Comparison of ENCODE assay signal across 31 cellular contexts in the genomic region with DNA sequence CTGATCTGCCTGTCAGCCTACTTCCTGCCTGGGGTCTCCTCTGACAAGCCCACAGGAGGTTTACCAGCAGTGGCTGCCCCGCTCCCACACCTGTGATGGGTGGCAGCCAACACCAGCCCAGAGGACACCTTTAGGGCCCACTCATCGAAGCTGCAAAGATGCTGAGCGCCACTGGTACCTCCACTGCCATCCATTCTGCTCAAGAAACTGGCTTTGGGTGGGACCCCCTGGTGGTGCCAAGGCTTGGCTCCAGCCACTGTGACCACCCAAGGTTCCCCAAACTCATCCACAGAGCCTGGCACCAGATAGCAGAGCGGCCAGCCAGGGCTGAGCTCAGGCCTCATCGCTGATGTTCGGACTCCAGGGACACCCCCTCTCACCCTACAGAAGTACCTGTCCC. TPM values are rescaled to one million over a fixed set of nuclear protein-coding genes. Genes with fewer than 3 reads are reported as not detected.
DNase-seq lines count a peak whose midpoint lies in the region; ATAC-seq and TF ChIP-seq lines count a peak whose summit lies in the region.
"Had no signal": no experiment of that assay in that cellular context is flagged by ENCODE, and none has a peak within 500 bp of the region (broad histone marks: within the 10 kb centered on the region; RNA-seq: fewer than 3 reads in every experiment).

No MANE protein-coding gene starts in this region.

- no peak overlapping the region for H3K27ac ChIP-seq in breast epithelium
- H3K27ac ChIP-seq: adrenal gland, foreskin keratinocyte, heart left ventricle, left ventricle myocardium inferior, prostate gland, SJCRH30 had no signal

- H3K36me3 ChIP-seq in breast epithelium = no peaks in the 10 kb centered on the region
- H3K36me3 ChIP-seq: adrenal gland, esophagus squamous epithelium, heart left ventricle, left ventricle myocardium inferior, prostate gland, SJCRH30 had no signal

- H3K27me3 ChIP-seq in breast epithelium = no peaks in the 10 kb centered on the region
- H3K27me3 ChIP-seq: adrenal gland, heart left ventricle, SJCRH30 had no signal

- no peaks in the 10 kb centered on the region for H3K9me3 Mint-ChIP-seq in activated T-cell treated with anti-CD3 and anti-CD28 coated beads, Interleukin-2, amount 50 U/mL, for 24 hours
- no peaks in the 10 kb centered on the region for H3K9me3 Mint-ChIP-seq in activated T-helper 1 cell treated with anti-CD3 and anti-CD28 coated beads, Interleukin-12 subunit alpha, Interleukin-12 subunit beta, Interleukin-2, Interleukin-4 antibody, amounts not matched to agents 30 ng/mL and 10 ng/mL and 1 ng/mL, durations not matched to agents 14 hours and 24 hours and 36 hours
- H3K9me3 Mint-ChIP-seq in naive thymus-derived CD8-positive, alpha-beta T cell = no peaks in the 10 kb centered on the region
- no peaks in the 10 kb centered on the region for H3K9me3 Mint-ChIP-seq in stimulated activated naive CD8-positive, alpha-beta T cell treated with anti-CD3 and anti-CD28 coated beads, Interleukin-15, amount 100 ng/mL, for 72 hours
- H3K9me3 Mint-ChIP-seq: type B pancreatic cell had no signal

- DNase-seq in activated T-cell treated with anti-CD3 and anti-CD28 coated beads, Interleukin-2, amount 50 U/mL, for 24 hours = no peak
- DNase-seq in activated T-cell treated with anti-CD3 and anti-CD28 coated beads for 4 hours (no peak), C1 segment of cervical spinal cord (lab: John Stamatoyannopoulos, UW) (no peak), breast epithelium (ENCODE audit: low spot score in 2 of 2) (no peak)
- DNase-seq in activated T-helper 1 cell treated with anti-CD3 and anti-CD28 coated beads, Interleukin-12 subunit alpha, Interleukin-12 subunit beta, Interleukin-2, Interleukin-4 antibody, amounts not matched to agents 30 ng/mL and 10 ng/mL and 1 ng/mL, durations not matched to agents 14 hours and 24 hours and 36 hours (ENCODE audit: low spot score) = no peak
- no peak for DNase-seq in naive thymus-derived CD8-positive, alpha-beta T cell
- no peak for DNase-seq in stimulated activated naive CD8-positive, alpha-beta T cell treated with anti-CD3 and anti-CD28 coated beads, Interleukin-15, amount 100 ng/mL, for 72 hours
- DNase-seq: activated CD8-positive, alpha-beta T cell treated with anti-CD3 and anti-CD28 coated beads for 36 hours; activated gamma-delta T cell; adrenal gland; COR-L47; dermis blood vessel endothelial cell; esophagus squamous epithelium; foreskin keratinocyte; H7; heart left ventricle; left ventricle myocardium inferior; mesendoderm; NCI-H2029; NCI-H510A treated with DMSO at 0.1 percent for 48 hours; nucleus accumbens; RPMI8226; SJCRH30; stimulated activated CD4-positive, alpha-beta T cell treated with anti-CD3 and anti-CD28 coated beads, Interleukin-4, amount 100 ng/mL, for 1 hour; substantia nigra; SW 1271 had no signal

- POLR2A ChIA-PET in naive thymus-derived CD8-positive, alpha-beta T cell (lab: Charles Lee) = interaction anchor here (1.8 kb wide), 1 partner anchor 34 kb away, joined by 4 read pairs; no protein-coding TSS in a partner anchor

- no peaks in the 10 kb centered on the region for H3K9me3 ChIP-seq in breast epithelium
- H3K9me3 ChIP-seq: adrenal gland, esophagus squamous epithelium, heart left ventricle, left ventricle myocardium inferior, prostate gland, SJCRH30 had no signal

- no peak overlapping the region for H3K4me3 ChIP-seq in breast epithelium
- H3K4me3 ChIP-seq: adrenal gland, esophagus squamous epithelium, heart left ventricle, left ventricle myocardium inferior, prostate gland, SJCRH30 had no signal

- TF ChIP-seq CTCF in breast epithelium (IDR thresholded peaks at IDR 0.05) = no peak

- intact Hi-C loops in activated T-helper 1 cell treated with anti-CD3 and anti-CD28 coated beads, Interleukin-12 subunit alpha, Interleukin-12 subunit beta, Interleukin-2, Interleukin-4 antibody, amounts not matched to agents 30 ng/mL and 10 ng/mL and 1 ng/mL, durations not matched to agents 14 hours and 24 hours and 36 hours (cut with micrococcal nuclease) = no loop called here
- intact Hi-C loops in breast epithelium (cut with DNase I; ENCODE audit: low total_unique reads) = no loop called here

- no peak for TF ChIP-seq POLR2A in breast epithelium (IDR thresholded peaks at IDR 0.05)

- H3K27me3 Mint-ChIP-seq in activated T-cell treated with anti-CD3 and anti-CD28 coated beads, Interleukin-2, amount 50 U/mL, for 24 hours = no peaks in the 10 kb centered on the region
- H3K27me3 Mint-ChIP-seq in activated T-helper 1 cell treated with anti-CD3 and anti-CD28 coated beads, Interleukin-12 subunit alpha, Interleukin-12 subunit beta, Interleukin-2, Interleukin-4 antibody, amounts not matched to agents 30 ng/mL and 10 ng/mL and 1 ng/mL, durations not matched to agents 14 hours and 24 hours and 36 hours (ENCODE audit: insufficient read depth) = no peaks in the 10 kb centered on the region
- no peaks in the 10 kb centered on the region for H3K27me3 Mint-ChIP-seq in naive thymus-derived CD8-positive, alpha-beta T cell
- no peaks in the 10 kb centered on the region for H3K27me3 Mint-ChIP-seq in stimulated activated naive CD8-positive, alpha-beta T cell treated with anti-CD3 and anti-CD28 coated beads, Interleukin-15, amount 100 ng/mL, for 72 hours
- H3K27me3 Mint-ChIP-seq: activated CD8-positive, alpha-beta T cell treated with anti-CD3 and anti-CD28 coated beads for 36 hours had no signal

- H3K36me3 Mint-ChIP-seq in activated T-cell treated with anti-CD3 and anti-CD28 coated beads, Interleukin-2, amount 50 U/mL, for 24 hours (ENCODE audit: low read depth) = peaks cover 12% of the 10 kb centered on the region
- peaks cover 34% of the 10 kb centered on the region for H3K36me3 Mint-ChIP-seq in activated T-helper 1 cell treated with anti-CD3 and anti-CD28 coated beads, Interleukin-12 subunit alpha, Interleukin-12 subunit beta, Interleukin-2, Interleukin-4 antibody, amounts not matched to agents 30 ng/mL and 10 ng/mL and 1 ng/mL, durations not matched to agents 14 hours and 24 hours and 36 hours (ENCODE audit: low read depth)
- peaks cover 0 to 10% (median 6%) of the 10 kb centered on the region in 3 donors for H3K36me3 Mint-ChIP-seq in naive thymus-derived CD8-positive, alpha-beta T cell
- H3K36me3 Mint-ChIP-seq: type B pancreatic cell had no signal

- ATAC-seq in naive thymus-derived CD8-positive, alpha-beta T cell = no peak
- no peak for ATAC-seq in stimulated activated naive CD8-positive, alpha-beta T cell treated with anti-CD3 and anti-CD28 coated beads, Interleukin-15, amount 100 ng/mL, for 72 hours
- ATAC-seq in GM19035 (IDR thresholded peaks at IDR 0.05; ENCODE audit: unreplicated experiment) = no peak
- ATAC-seq: activated CD4-positive, CD25-positive, alpha-beta regulatory T cell treated with anti-CD3 and anti-CD28 coated beads, Interleukin-2, amount 50 U/mL, for 24 hours; activated CD8-positive, alpha-beta T cell treated with anti-CD3 and anti-CD28 coated beads for 36 hours; foreskin keratinocyte; heart left ventricle; sciatic nerve had no signal

- H3K4me3 Mint-ChIP-seq in activated T-cell treated with anti-CD3 and anti-CD28 coated beads, Interleukin-2, amount 50 U/mL, for 24 hours = peak overlapping the region; percentile 57
- H3K4me3 Mint-ChIP-seq in activated T-helper 1 cell treated with anti-CD3 and anti-CD28 coated beads, Interleukin-12 subunit alpha, Interleukin-12 subunit beta, Interleukin-2, Interleukin-4 antibody, amounts not matched to agents 30 ng/mL and 10 ng/mL and 1 ng/mL, durations not matched to agents 14 hours and 24 hours and 36 hours = peak overlapping the region; percentile 55
- peak overlapping the region in 6 of 10 donors; percentile 7 to 71 (median 46) for H3K4me3 Mint-ChIP-seq in naive thymus-derived CD8-positive, alpha-beta T cell
- peak overlapping the region; percentile 8 to 64 for H3K4me3 Mint-ChIP-seq in stimulated activated naive CD8-positive, alpha-beta T cell treated with anti-CD3 and anti-CD28 coated beads, Interleukin-15, amount 100 ng/mL, for 72 hours
- H3K4me3 Mint-ChIP-seq: activated CD8-positive, alpha-beta T cell treated with anti-CD3 and anti-CD28 coated beads for 36 hours; type B pancreatic cell had no signal

- H3K27ac Mint-ChIP-seq in activated T-cell treated with anti-CD3 and anti-CD28 coated beads, Interleukin-2, amount 50 U/mL, for 24 hours = no peak overlapping the region
- no peak overlapping the region for H3K27ac Mint-ChIP-seq in activated T-helper 1 cell treated with anti-CD3 and anti-CD28 coated beads, Interleukin-12 subunit alpha, Interleukin-12 subunit beta, Interleukin-2, Interleukin-4 antibody, amounts not matched to agents 30 ng/mL and 10 ng/mL and 1 ng/mL, durations not matched to agents 14 hours and 24 hours and 36 hours
- peak overlapping the region in 5 of 10 donors; percentile 79 to 89 (median 85) for H3K27ac Mint-ChIP-seq in naive thymus-derived CD8-positive, alpha-beta T cell
- H3K27ac Mint-ChIP-seq in stimulated activated naive CD8-positive, alpha-beta T cell treated with anti-CD3 and anti-CD28 coated beads, Interleukin-15, amount 100 ng/mL, for 72 hours = peak overlapping the region in 1 of 2 donors; percentile 94
- H3K27ac Mint-ChIP-seq: activated CD8-positive, alpha-beta T cell treated with anti-CD3 and anti-CD28 coated beads for 36 hours; type B pancreatic cell had no signal

- no peaks in the 10 kb centered on the region for H3K4me1 ChIP-seq in breast epithelium
- H3K4me1 ChIP-seq: foreskin keratinocyte, prostate gland had no signal

- peaks cover 44% of the 10 kb centered on the region for H3K4me1 Mint-ChIP-seq in activated T-cell treated with anti-CD3 and anti-CD28 coated beads, Interleukin-2, amount 50 U/mL, for 24 hours (ENCODE audit: low read depth)
- peaks cover 47% of the 10 kb centered on the region for H3K4me1 Mint-ChIP-seq in activated T-helper 1 cell treated with anti-CD3 and anti-CD28 coated beads, Interleukin-12 subunit alpha, Interleukin-12 subunit beta, Interleukin-2, Interleukin-4 antibody, amounts not matched to agents 30 ng/mL and 10 ng/mL and 1 ng/mL, durations not matched to agents 14 hours and 24 hours and 36 hours (ENCODE audit: low read depth)
- H3K4me1 Mint-ChIP-seq in naive thymus-derived CD8-positive, alpha-beta T cell = peaks cover 0 to 48% (median 37%) of the 10 kb centered on the region in 4 donors
- H3K4me1 Mint-ChIP-seq in stimulated activated naive CD8-positive, alpha-beta T cell treated with anti-CD3 and anti-CD28 coated beads, Interleukin-15, amount 100 ng/mL, for 72 hours = no peaks in the 10 kb centered on the region

RNA-seq across cellular contexts. Expression of a gene that starts 42.5 kb away (rescaled TPM):
- total RNA-seq in activated T-helper 1 cell treated with anti-CD3 and anti-CD28 coated beads, Interleukin-12 subunit alpha, Interleukin-12 subunit beta, Interleukin-2, Interleukin-4 antibody, amounts not matched to agents 30 ng/mL and 10 ng/mL and 1 ng/mL, durations not matched to agents 14 hours and 24 hours and 36 hours = 68.2 and 69.4 TPM in 2 replicates
- total RNA-seq in naive thymus-derived CD8-positive, alpha-beta T cell = 100 to 1,000 TPM; 140 to 141 TPM
- polyA plus RNA-seq in naive thymus-derived CD8-positive, alpha-beta T cell = 10 to 100 TPM; 14.4 to 38.5 (median 20.9) TPM
- 10 to 100 TPM; 53.1 to 84.2 (median 65.1) TPM for total RNA-seq in breast epithelium
